8 cellular contexts compared by ENCODE assay signal in genomic region chr9:27726244-27727141, GRCh38.
DNase-seq lines count a peak whose midpoint lies in the region; ATAC-seq and TF ChIP-seq lines count a peak whose summit lies in the region.

No MANE protein-coding gene starts in this region.

- no peaks in the 10 kb centered on the region for H3K9me3 ChIP-seq in right lobe of liver

- peak in 1 of 3 donors; percentile 46 for ATAC-seq in natural killer cell
- no peak for ATAC-seq in natural killer cell treated with Interleukin-12 subunit alpha and Interleukin-12 subunit beta and Interleukin-15 and Interleukin-18, amount 100 ng/mL, for 72 hours
- peak; percentile 86 for ATAC-seq in HG02763 (IDR thresholded peaks at IDR 0.05; ENCODE audit: unreplicated experiment)
- ATAC-seq in right lobe of liver, result peak; percentile 88 to 94 (median 90)

- no peak overlapping the region for H3K27ac Mint-ChIP-seq in natural killer cell
- no peak overlapping the region for H3K27ac Mint-ChIP-seq in natural killer cell treated with Interleukin-12 subunit alpha and Interleukin-12 subunit beta and Interleukin-15 and Interleukin-18, amount 100 ng/mL, for 72 hours

- H3K9me3 Mint-ChIP-seq in natural killer cell, result peaks cover 0 to 2% of the 10 kb centered on the region in 2 donors
- no peaks in the 10 kb centered on the region for H3K9me3 Mint-ChIP-seq in natural killer cell treated with Interleukin-12 subunit alpha and Interleukin-12 subunit beta and Interleukin-15 and Interleukin-18, amount 100 ng/mL, for 72 hours

- no peaks in the 10 kb centered on the region for H3K36me3 ChIP-seq in right lobe of liver

- peaks cover 0 to 4% of the 10 kb centered on the region in 2 donors for H3K4me1 Mint-ChIP-seq in natural killer cell
- no peaks in the 10 kb centered on the region for H3K4me1 Mint-ChIP-seq in natural killer cell treated with Interleukin-12 subunit alpha and Interleukin-12 subunit beta and Interleukin-15 and Interleukin-18, amount 100 ng/mL, for 72 hours (ENCODE audit: low read depth in 2 of 2)

- no peaks in the 10 kb centered on the region for H3K4me1 ChIP-seq in right lobe of liver

- intact Hi-C loops in natural killer cell (cut with micrococcal nuclease), result no loop called here
- intact Hi-C loops in right lobe of liver (cut with DNase I), result loop anchor here (5.0 to 10.0 kb wide), 2 partner anchors 158 to 346 kb away; no protein-coding TSS in a partner anchor

- no peaks in the 10 kb centered on the region for H3K36me3 Mint-ChIP-seq in natural killer cell
- no peaks in the 10 kb centered on the region for H3K36me3 Mint-ChIP-seq in natural killer cell treated with Interleukin-12 subunit alpha and Interleukin-12 subunit beta and Interleukin-15 and Interleukin-18, amount 100 ng/mL, for 72 hours

- H3K4me3 ChIP-seq in choroid plexus epithelial cell (ENCODE audit: low read depth, low read length), result peak overlapping the region; percentile 36
- H3K4me3 ChIP-seq in right lobe of liver, result no peak overlapping the region

- H3K27ac ChIP-seq in right lobe of liver, result no peak overlapping the region

- H3K27me3 Mint-ChIP-seq in natural killer cell (ENCODE audit: low read depth in 2 of 2), result no peaks in the 10 kb centered on the region
- peaks cover 0 to 2% of the 10 kb centered on the region in 2 donors for H3K27me3 Mint-ChIP-seq in natural killer cell treated with Interleukin-12 subunit alpha and Interleukin-12 subunit beta and Interleukin-15 and Interleukin-18, amount 100 ng/mL, for 72 hours

- DNase-seq in natural killer cell (no peak), NCI-H187 (lab: John Stamatoyannopoulos, UW) (peak; percentile 73 to 80), UCSD-AML1 (lab: John Stamatoyannopoulos, UW; ENCODE audit: unreplicated experiment) (peak; percentile 53), choroid plexus epithelial cell (ENCODE audit: low read depth) (peak; percentile 92), right lobe of liver (peak in 2 of 3 donors; percentile 38 to 64)
- no peak for DNase-seq in natural killer cell treated with Interleukin-12 subunit alpha and Interleukin-12 subunit beta and Interleukin-15 and Interleukin-18, amount 100 ng/mL, for 72 hours (ENCODE audit: low spot score)
- DNase-seq in stimulated activated CD8-positive, alpha-beta memory T cell treated with anti-CD3 and anti-CD28 coated beads, Interleukin-4, amount 100 ng/mL, for 24 hours (ENCODE audit: low read depth), result peak; percentile 4

- TF ChIP-seq CTCF in natural killer cell (IDR thresholded peaks at IDR 0.05), result peak; percentile 33
- TF ChIP-seq CTCF in choroid plexus epithelial cell (conservative IDR thresholded peaks at IDR 0.05; ENCODE audit: low read depth, low read length), result peak; percentile 92
- TF ChIP-seq CTCF in right lobe of liver (IDR thresholded peaks at IDR 0.05), result peak; percentile 76 to 95 (median 87)

- 2% methylated on average over 5 of the region's 5 CpGs for WGBS in right lobe of liver (ENCODE audit: insufficient coverage, low coverage, low lambda C conversion rate, missing lambda C conversion rate)

- no peak overlapping the region for H3K4me3 Mint-ChIP-seq in natural killer cell
- H3K4me3 Mint-ChIP-seq in natural killer cell treated with Interleukin-12 subunit alpha and Interleukin-12 subunit beta and Interleukin-15 and Interleukin-18, amount 100 ng/mL, for 72 hours, result no peak overlapping the region

- no peak for TF ChIP-seq POLR2A in right lobe of liver (IDR thresholded peaks at IDR 0.05)

- no peaks in the 10 kb centered on the region for H3K27me3 ChIP-seq in right lobe of liver

Comparison
In these comparisons a context has a peak if more than half of its experiments do, and no peak if none do; other contexts are left out.
1. ATAC-seq: peak in HG02763 (single experiment) and right lobe of liver (4 of 4); none in natural killer cell treated with Interleukin-12 subunit alpha and Interleukin-12 subunit beta and Interleukin-15 and Interleukin-18, amount 100 ng/mL, for 72 hours (0 of 2).
2. DNase-seq: peak in NCI-H187 (2 of 2), UCSD-AML1 (single experiment), choroid plexus epithelial cell (single experiment), right lobe of liver (2 of 3) and stimulated activated CD8-positive, alpha-beta memory T cell treated with anti-CD3 and anti-CD28 coated beads, Interleukin-4, amount 100 ng/mL, for 24 hours (single experiment); none in natural killer cell (single experiment) and natural killer cell treated with Interleukin-12 subunit alpha and Interleukin-12 subunit beta and Interleukin-15 and Interleukin-18, amount 100 ng/mL, for 72 hours (single experiment).
3. CTCF ChIP-seq: peak in every context shown above with its lines; median percentile 92 in choroid plexus epithelial cell; 87 in right lobe of liver; 33 in natural killer cell.